18 cellular contexts compared by ENCODE assay signal in the genomic region with DNA sequence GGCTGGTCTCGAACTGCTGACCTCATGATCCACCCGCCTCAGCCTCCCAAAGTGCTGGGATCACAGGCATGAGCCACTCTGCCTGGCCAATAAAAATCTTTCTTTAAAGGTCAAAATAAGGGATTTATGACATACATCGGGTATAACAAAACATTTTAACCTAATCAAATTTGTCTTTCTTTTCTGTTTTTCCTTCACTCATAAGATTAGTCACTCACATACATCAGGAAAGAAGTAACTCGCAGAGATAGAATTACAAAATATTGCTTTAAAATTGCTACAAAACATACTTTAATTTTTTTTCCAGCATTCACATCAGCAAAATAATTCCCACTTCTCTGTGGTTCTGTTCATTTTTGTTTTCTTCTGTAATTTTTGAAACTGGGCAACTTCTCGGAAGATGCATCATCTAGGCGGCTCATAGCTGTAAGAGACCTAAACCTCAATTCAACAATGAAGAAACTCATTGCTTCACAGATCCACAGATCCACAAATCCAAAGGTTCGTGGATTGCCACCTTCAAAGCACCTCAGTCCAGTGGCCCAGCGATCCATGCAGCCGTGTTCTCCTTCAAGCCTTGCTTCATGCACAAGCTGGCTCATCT. TPM values are rescaled to one million over a fixed set of nuclear protein-coding genes. Genes with fewer than 3 reads are reported as not detected.
DNase-seq lines count a peak whose midpoint lies in the region; ATAC-seq and TF ChIP-seq lines count a peak whose summit lies in the region.
"Had no signal": no experiment of that assay in that cellular context is flagged by ENCODE, and none has a peak within 500 bp of the region (broad histone marks: within the 10 kb centered on the region; RNA-seq: fewer than 3 reads in every experiment).

No MANE protein-coding gene starts in this region.

- no peak overlapping the region for H2BK120ac ChIP-seq in neuronal stem cell (ENCODE audit: low read depth, low read length)

- H3K18ac ChIP-seq in neuronal stem cell (ENCODE audit: low read length) = no peak overlapping the region

- H3K4me1 ChIP-seq in SK-N-SH (ENCODE audit: control insufficient read depth in 1 of 2, insufficient read depth in 2 of 2, low read depth in 1 of 2, low read length in 1 of 2) (peaks cover 14 to 21% of the 10 kb centered on the region in 2 experiments; a peak in 3 of 4 replicates), sigmoid colon (peaks cover 0 to 27% (median 21%) of the 10 kb centered on the region in 4 donors), neuronal stem cell (ENCODE audit: control insufficient read depth in 2 of 2, insufficient read depth in 1 of 2, low read depth in 1 of 2, low read length in 2 of 2) (peaks cover 3 to 9% of the 10 kb centered on the region in 2 donors), gastrocnemius medialis (no peaks in the 10 kb centered on the region)

- H3K14ac ChIP-seq in neuronal stem cell (ENCODE audit: low read length) = no peak overlapping the region

- no peak overlapping the region for H4K91ac ChIP-seq in neuronal stem cell (ENCODE audit: low read depth, low read length, poor library complexity)

- ATAC-seq in gastrocnemius medialis = no peak

- H3K4me2 ChIP-seq in SK-N-SH (peak overlapping the region; percentile 29), neuronal stem cell (ENCODE audit: insufficient read depth, low read length, poor library complexity, severe bottlenecking) (no peak overlapping the region)

- DNase-seq in EH (ENCODE audit: low read depth) (peak; percentile 19), SK-N-SH (no peak), fibroblast of gingiva (ENCODE audit: low read depth) (peak; percentile 85), sigmoid colon (peak; percentile 24), neuronal stem cell (ENCODE audit: low spot score) (no peak), gastrocnemius medialis (no peak), HEK293T (ENCODE audit: extremely low spot score) (no peak)
- DNase-seq: H9; NCI-H1105 treated with DMSO at 0.1 percent for 48 hours; NCI-H1694 treated with DMSO at 0.1 percent for 48 hours; NCI-H345; NCI-H526 treated with DMSO at 0.1 percent for 48 hours; NK-92 treated with Interleukin-12 subunit alpha and Interleukin-12 subunit beta, amount 100 ng/mL, for 24 hours; OCI-M1 had no signal

- no peak overlapping the region for H2BK12ac ChIP-seq in neuronal stem cell (ENCODE audit: low read length)

- H3K9me2 ChIP-seq in SK-N-SH = no peaks in the 10 kb centered on the region

- H3K4me3 ChIP-seq in SK-N-SH (ENCODE audit: low read depth in 2 of 2, low read length in 1 of 2) (no peak overlapping the region), sigmoid colon (no peak overlapping the region), neuronal stem cell (ENCODE audit: low read length in 2 of 2) (no peak overlapping the region), gastrocnemius medialis (no peak overlapping the region)
- H3K4me3 ChIP-seq: A549, SJSA1 had no signal

- intact Hi-C loops in sigmoid colon (cut with DNase I) = no loop called here
- intact Hi-C loops in gastrocnemius medialis (cut with DNase I; ENCODE audit: low total_unique reads) = no loop called here

- no peaks in the 10 kb centered on the region for H4K20me1 ChIP-seq in SK-N-SH (ENCODE audit: insufficient read depth)

- H3K27me3 ChIP-seq in SK-N-SH (ENCODE audit: insufficient read depth) (no peaks in the 10 kb centered on the region), sigmoid colon (no peaks in the 10 kb centered on the region), neuronal stem cell (ENCODE audit: control insufficient read depth in 3 of 3, insufficient read depth in 3 of 3, low read depth in 1 of 3, low read length in 3 of 3) (peaks cover 0 to 21% (median 0%) of the 10 kb centered on the region in 3 experiments), gastrocnemius medialis (no peaks in the 10 kb centered on the region)
- H3K27me3 ChIP-seq: SJSA1 had no signal

- TF ChIP-seq CTCF in SK-N-SH (IDR thresholded peaks at IDR 0.05) = no peak
- TF ChIP-seq CTCF in sigmoid colon (IDR thresholded peaks at IDR 0.05) = no peak
- no peak for TF ChIP-seq CTCF in gastrocnemius medialis (IDR thresholded peaks at IDR 0.05 in 4 of 5, conservative IDR thresholded peaks at IDR 0.05 in 1 of 5)

- no peaks in the 10 kb centered on the region for H3K79me1 ChIP-seq in neuronal stem cell (ENCODE audit: low read depth, low read length)

- H2AK5ac ChIP-seq in neuronal stem cell (ENCODE audit: low read depth, low read length) = no peak overlapping the region

- H3K79me2 ChIP-seq in SK-N-SH (ENCODE audit: insufficient read depth) = no peaks in the 10 kb centered on the region

- H3K9ac ChIP-seq in SK-N-SH (no peak overlapping the region), neuronal stem cell (ENCODE audit: low read depth, low read length, poor library complexity) (no peak overlapping the region)

- H3K36me3 ChIP-seq in SK-N-SH (replicated peaks in 1 of 2; ENCODE audit: control insufficient read depth in 1 of 2, insufficient read depth in 2 of 2, low read length in 1 of 2) (no peaks in the 10 kb centered on the region), sigmoid colon (no peaks in the 10 kb centered on the region), neuronal stem cell (replicated peaks in 1 of 2; ENCODE audit: control insufficient read depth in 2 of 2, insufficient read depth in 2 of 2, low read length in 2 of 2) (no peaks in the 10 kb centered on the region), gastrocnemius medialis (no peaks in the 10 kb centered on the region)
- H3K36me3 ChIP-seq: SJSA1 had no signal

- no peak overlapping the region for H4K8ac ChIP-seq in neuronal stem cell (ENCODE audit: low read depth, low read length)

- H3F3A ChIP-seq in SK-N-SH (replicated peaks; ENCODE audit: insufficient read depth) = peaks cover 33% of the 10 kb centered on the region

- no peak overlapping the region for H3K23ac ChIP-seq in neuronal stem cell (ENCODE audit: low read depth, low read length, poor library complexity)

- H3K4ac ChIP-seq in neuronal stem cell (ENCODE audit: low read length) = no peak overlapping the region

- H2BK5ac ChIP-seq in neuronal stem cell (ENCODE audit: low read length) = no peak overlapping the region

- WGBS in SK-N-SH (ENCODE audit: low lambda C conversion rate) = 66% methylated on average over 9 of the region's 9 CpGs
- 79 to 90% methylated on average over 9 of the region's 9 CpGs for WGBS in sigmoid colon, 2 donors
- no CpG with 5 or more reads among the region's 9 CpGs for WGBS in neuronal stem cell (ENCODE audit: extremely low coverage in 2 of 2, insufficient read length in 2 of 2, insufficient replicate concordance in 1 of 2), 2 donors

- no peak for TF ChIP-seq RAD21 in SK-N-SH (IDR thresholded peaks at IDR 0.05; ENCODE audit: low read length)

- no peaks in the 10 kb centered on the region for H3K9me3 ChIP-seq in SK-N-SH
- no peaks in the 10 kb centered on the region for H3K9me3 ChIP-seq in sigmoid colon
- H3K9me3 ChIP-seq in neuronal stem cell (replicated peaks in 1 of 2; ENCODE audit: control insufficient read depth in 2 of 2, insufficient read depth in 1 of 2, low read depth in 1 of 2, low read length in 2 of 2) = no peaks in the 10 kb centered on the region
- no peaks in the 10 kb centered on the region for H3K9me3 ChIP-seq in gastrocnemius medialis
- H3K9me3 ChIP-seq: A549, SJSA1 had no signal

- H2BK15ac ChIP-seq in neuronal stem cell (ENCODE audit: low read length) = no peak overlapping the region

- POLR2A ChIA-PET in SK-N-SH (lab: Yijun Ruan, JAX) = no interaction called here
- POLR2A ChIA-PET in HEK293T (lab: Yijun Ruan, JAX) = interaction anchor here (0.6 kb wide), 1 partner anchor 270 kb away, joined by 4 read pairs; no protein-coding TSS in a partner anchor

- in situ Hi-C loops in gastrocnemius medialis (cut with MboI; ENCODE audit: low sequenced_read_pairs in 4 of 4) = no loop called here

- no peak for TF ChIP-seq EP300 in SK-N-SH (IDR thresholded peaks at IDR 0.05; ENCODE audit: borderline replicate concordance in 1 of 2, low read depth in 1 of 2, low read length in 1 of 2)
- TF ChIP-seq EP300 in sigmoid colon (IDR thresholded peaks at IDR 0.05) = no peak

- H3K27ac ChIP-seq in SK-N-SH (ENCODE audit: low read depth in 2 of 2, low read length in 1 of 2) = peak overlapping the region in 1 of 2 experiments; percentile 76; a peak in 2 of 4 replicates
- no peak overlapping the region for H3K27ac ChIP-seq in sigmoid colon
- H3K27ac ChIP-seq in neuronal stem cell (replicated peaks; ENCODE audit: low read length) = no peak overlapping the region
- H3K27ac ChIP-seq in gastrocnemius medialis = no peak overlapping the region
- H3K27ac ChIP-seq: C4-2B, SJSA1 had no signal

- TF ChIP-seq POLR2A in sigmoid colon (IDR thresholded peaks at IDR 0.05) (no peak), gastrocnemius medialis (IDR thresholded peaks at IDR 0.05) (no peak)

- H2AFZ ChIP-seq in SK-N-SH (ENCODE audit: low read depth) (no peak overlapping the region), neuronal stem cell (ENCODE audit: low read length) (no peak overlapping the region)

- CTCF ChIA-PET in SK-N-SH (lab: Yijun Ruan, JAX) = interaction anchor here (4.0 kb wide), 1 partner anchor 7 kb away, joined by 16 read pairs; no protein-coding TSS in a partner anchor
- CTCF ChIA-PET in HEK293T (lab: Yijun Ruan, JAX) = no interaction called here

TF ChIP-seq in SK-N-SH, 30 proteins besides CTCF, POLR2A, EP300 and RAD21 (continues in another document):
- TF ChIP-seq SIN3A (IDR thresholded peaks at IDR 0.05; ENCODE audit: borderline replicate concordance, low read depth, low read length) (no peak), POLR2AphosphoS5 (IDR thresholded peaks at IDR 0.05; ENCODE audit: low read depth, low read length) (no peak)

TF ChIP-seq in HEK293T, 16 proteins besides CTCF, POLR2A, EP300 and RAD21 (continues in another document):
- TF ChIP-seq FOXA1 (IDR thresholded peaks at IDR 0.05) (no peak), ZNF384 (IDR thresholded peaks at IDR 0.05) (no peak), NFRKB (IDR thresholded peaks at IDR 0.05) (no peak), SUZ12 (IDR thresholded peaks at IDR 0.05) (no peak), HDGF (IDR thresholded peaks at IDR 0.05; ENCODE audit: borderline replicate concordance) (no peak), ELF4 (IDR thresholded peaks at IDR 0.05) (no peak), FOXK2 (IDR thresholded peaks at IDR 0.05) (no peak)

RNA-seq across cellular contexts. Expression of gene NEK2, which starts 39.7 kb away (rescaled TPM):
- polyA plus RNA-seq in SK-N-SH (2012; rRNA removed) (8.2 and 9.4 TPM in 2 replicates), sigmoid colon (10 to 100 TPM in 1 of 3 donors, 1 to 10 TPM in 2; 1.8 to 11.5 (median 8.1) TPM)
- 11.5 and 12.7 TPM in 2 replicates for polyA plus RNA-seq in SK-N-SH (2012; cell fraction: cytosol; rRNA removed)
- 3.4 and 4.2 TPM in 2 replicates for polyA plus RNA-seq in SK-N-SH (2012; cell fraction: nucleus; rRNA removed)
- total RNA-seq in sigmoid colon (1 to 10 TPM in 1 of 4 donors, under 1 TPM in 1, not detected in 2; 0.41 to 1.9 TPM), gastrocnemius medialis (not detected)
- 35.5 TPM for polyA plus RNA-seq in neuronal stem cell (2013, experiment 1 of 2)
- 36.7 TPM for polyA plus RNA-seq in neuronal stem cell (2013, experiment 2 of 2)
- polyA plus RNA-seq: IgD-negative memory B cell had no signal

RNA-seq across cellular contexts. Expression of gene SLC30A1, which starts 56.7 kb away (rescaled TPM):
- polyA plus RNA-seq in SK-N-SH (2012; rRNA removed) = 6.9 and 7.2 TPM in 2 replicates
- 8.1 and 9.4 TPM in 2 replicates for polyA plus RNA-seq in SK-N-SH (2012; cell fraction: cytosol; rRNA removed)
- 8.6 and 10.0 TPM in 2 replicates for polyA plus RNA-seq in SK-N-SH (2012; cell fraction: nucleus; rRNA removed)
- total RNA-seq in sigmoid colon = 10 to 100 TPM in 2 of 4 donors, 1 to 10 TPM in 2; 7.9 to 11.8 (median 9.3) TPM
- polyA plus RNA-seq in sigmoid colon = 1 to 10 TPM; 4.2 to 5.1 (median 4.3) TPM
- 6.5 TPM for polyA plus RNA-seq in neuronal stem cell (2013, experiment 1 of 2)
- polyA plus RNA-seq in neuronal stem cell (2013, experiment 2 of 2) = 6.8 TPM
- 1 to 10 TPM; 1.3 to 3.0 (median 2.1) TPM for total RNA-seq in gastrocnemius medialis

Comparison
In these comparisons a context has a peak if more than half of its experiments do, and no peak if none do; other contexts are left out.
1. DNase-seq: peak in EH (single experiment), fibroblast of gingiva (single experiment) and sigmoid colon (single experiment); none in SK-N-SH (single experiment), neuronal stem cell (single experiment), gastrocnemius medialis (0 of 2) and HEK293T (single experiment).